Comparison of ENCODE assay signal across 22 cellular contexts in the genomic region with DNA sequence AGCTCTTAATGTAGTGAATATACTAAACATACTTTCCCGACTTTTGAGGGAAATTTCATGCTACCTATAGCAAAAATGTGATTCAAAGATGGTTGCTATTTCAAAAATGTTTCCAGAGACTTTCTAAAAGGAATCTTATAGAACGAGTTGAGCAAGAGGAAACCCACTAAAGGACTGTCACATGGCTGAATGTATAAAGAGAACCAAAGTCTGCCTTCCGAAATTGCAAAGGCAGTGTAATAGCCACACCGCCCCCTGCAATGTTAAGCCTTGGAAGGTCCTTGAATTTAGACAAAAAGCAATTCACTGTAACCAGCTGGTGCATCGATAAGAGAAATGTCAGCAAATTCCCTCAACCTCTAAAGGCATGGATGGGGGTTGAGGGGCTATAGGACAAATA.
DNase-seq lines count a peak whose midpoint lies in the region; ATAC-seq, FAIRE-seq and TF ChIP-seq lines count a peak whose summit lies in the region.
"Had no signal": no experiment of that assay in that cellular context is flagged by ENCODE, and none has a peak within 500 bp of the region (broad histone marks: within the 10 kb centered on the region; RNA-seq: fewer than 3 reads in every experiment).

No MANE protein-coding gene starts in this region.

- H2BK120ac ChIP-seq in H1 (replicated peaks; ENCODE audit: low read depth, low read length), result no peak overlapping the region
- no peak overlapping the region for H2BK120ac ChIP-seq in mesendoderm (ENCODE audit: low read depth, low read length)

- H3K4me1 ChIP-seq in HepG2 (ENCODE audit: insufficient read depth, low read length), result no peaks in the 10 kb centered on the region
- H3K4me1 ChIP-seq in right lobe of liver, result no peaks in the 10 kb centered on the region
- H3K4me1 ChIP-seq in H1 (replicated peaks in 1 of 4; ENCODE audit: control insufficient read depth in 3 of 4, insufficient read depth in 4 of 4, low read length in 3 of 4), result peaks cover 0 to 4% (median 0%) of the 10 kb centered on the region in 4 experiments; a peak in 1 of 7 replicates
- H3K4me1 ChIP-seq in mesendoderm (ENCODE audit: control insufficient read depth, low read depth, low read length), result no peaks in the 10 kb centered on the region
- H3K4me1 ChIP-seq: A549, Caco-2 had no signal

- no peak overlapping the region for H2BK20ac ChIP-seq in H1 (ENCODE audit: low read length)

- no peaks in the 10 kb centered on the region for H3K9me3 Mint-ChIP-seq in activated T-helper 2 cell treated with anti-CD3 and anti-CD28 coated beads, Interferon-gamma antibody, Interleukin-2, Interleukin-4, amounts not matched to agents 10 μg/mL and 5 μg/mL and 100 μg/mL, durations not matched to agents 14 hours and 24 hours and 36 hours
- H3K9me3 Mint-ChIP-seq: H9 had no signal

- no peaks in the 10 kb centered on the region for H3K36me3 ChIP-seq in HepG2 (replicated peaks in 1 of 2; ENCODE audit: control insufficient read depth in 1 of 2, insufficient read depth in 2 of 2, low read length in 2 of 2)
- no peaks in the 10 kb centered on the region for H3K36me3 ChIP-seq in right lobe of liver
- no peaks in the 10 kb centered on the region for H3K36me3 ChIP-seq in H1 (ENCODE audit: control insufficient read depth in 2 of 4, insufficient read depth in 4 of 4, low read length in 3 of 4)
- no peaks in the 10 kb centered on the region for H3K36me3 ChIP-seq in mesendoderm (ENCODE audit: control insufficient read depth, insufficient read depth, low read length)

- no peaks in the 10 kb centered on the region for H3K9me3 ChIP-seq in HepG2 (ENCODE audit: low read length)
- H3K9me3 ChIP-seq in right lobe of liver, result no peaks in the 10 kb centered on the region
- no peaks in the 10 kb centered on the region for H3K9me3 ChIP-seq in H1 (ENCODE audit: insufficient read depth in 2 of 2, low read depth in 1 of 2, low read length in 1 of 2)
- H3K9me3 ChIP-seq: A549, Caco-2 had no signal

- no peak overlapping the region for H3K56ac ChIP-seq in H1 (replicated peaks; ENCODE audit: insufficient read length, low read depth, low read length)
- no peak overlapping the region for H3K56ac ChIP-seq in mesendoderm (ENCODE audit: low read length)

- H3K36me3 Mint-ChIP-seq in activated T-helper 2 cell treated with anti-CD3 and anti-CD28 coated beads, Interferon-gamma antibody, Interleukin-2, Interleukin-4, amounts not matched to agents 10 μg/mL and 5 μg/mL and 100 μg/mL, durations not matched to agents 14 hours and 24 hours and 36 hours (ENCODE audit: low read depth), result no peaks in the 10 kb centered on the region

- BruUV-seq in HepG2 (replicated peaks; lab: Mats Ljungman, UMichigan), result no TSS peak

- TF ChIP-seq EP300 in HepG2 (IDR thresholded peaks at IDR 0.05; ENCODE audit: low read depth in 2 of 2, low read length in 2 of 2), result no peak
- TF ChIP-seq EP300 in HepG2 (CRISPR knock-in tag; IDR thresholded peaks at IDR 0.05; ENCODE audit: borderline replicate concordance), result no peak
- no peak for TF ChIP-seq EP300 in H1 (IDR thresholded peaks at IDR 0.05; ENCODE audit: borderline replicate concordance in 1 of 2, low read depth in 2 of 2, low read length in 2 of 2)

- no peak overlapping the region for H2BK12ac ChIP-seq in H1 (ENCODE audit: low read depth, low read length)

- H3K4me1 Mint-ChIP-seq in activated T-helper 2 cell treated with anti-CD3 and anti-CD28 coated beads, Interferon-gamma antibody, Interleukin-2, Interleukin-4, amounts not matched to agents 10 μg/mL and 5 μg/mL and 100 μg/mL, durations not matched to agents 14 hours and 24 hours and 36 hours (ENCODE audit: low read depth), result no peaks in the 10 kb centered on the region

- no peak for FAIRE-seq in HepG2 (lab: Jason Lieb, UNC)
- FAIRE-seq in H1 (lab: Jason Lieb, UNC), result peak; percentile 65
- FAIRE-seq: A549, D721Med, G401.6, GM12891, GM19239, HTR-8/SVneo had no signal

- TF ChIP-seq POLR2A in HepG2 (IDR thresholded peaks at IDR 0.05; ENCODE audit: insufficient read depth in 1 of 2, low read depth in 2 of 2, low read length in 2 of 2) (no peak), right lobe of liver (IDR thresholded peaks at IDR 0.05) (no peak), H1 (IDR thresholded peaks at IDR 0.05; ENCODE audit: control extremely low read depth in 1 of 2, low read depth in 2 of 2, low read length in 2 of 2) (no peak)

- POLR2A ChIA-PET in HepG2 (lab: Yijun Ruan, JAX) (no interaction called here), H1 (lab: Charles Lee; ENCODE audit: partially characterized antibody) (no interaction called here)

- TF ChIP-seq RAD21 in HepG2 (CRISPR knock-in tag; IDR thresholded peaks at IDR 0.05) (no peak), H1 (IDR thresholded peaks at IDR 0.05 in 1 of 2, conservative IDR thresholded peaks at IDR 0.05 in 1 of 2; ENCODE audit: low read depth in 2 of 2, low read length in 2 of 2) (no peak)

- no peak for ATAC-seq in HepG2
- no peak for ATAC-seq in right lobe of liver
- ATAC-seq in HG03095 (IDR thresholded peaks at IDR 0.05; ENCODE audit: unreplicated experiment), result no peak
- ATAC-seq: A549 had no signal

- H3K14ac ChIP-seq in H1 (ENCODE audit: insufficient read length), result no peak overlapping the region

- H3K27me3 ChIP-seq in HepG2 (ENCODE audit: control insufficient read depth in 1 of 2, insufficient read depth in 2 of 2, low read length in 2 of 2) (no peaks in the 10 kb centered on the region; a peak in 1 of 5 replicates), right lobe of liver (no peaks in the 10 kb centered on the region), H1 (replicated peaks in 1 of 4; ENCODE audit: control insufficient read depth in 3 of 4, extremely low read depth in 1 of 4, insufficient read depth in 3 of 4, low read length in 3 of 4) (no peaks in the 10 kb centered on the region), mesendoderm (ENCODE audit: insufficient read depth, low read length, poor library complexity) (no peaks in the 10 kb centered on the region)

- H4K8ac ChIP-seq in H1 (ENCODE audit: extremely low read depth, insufficient read depth, low read length) (no peak overlapping the region), mesendoderm (ENCODE audit: low read depth, low read length) (no peak overlapping the region)

- no peak overlapping the region for H2BK5ac ChIP-seq in H1 (ENCODE audit: low read depth, low read length)
- no peak overlapping the region for H2BK5ac ChIP-seq in mesendoderm (ENCODE audit: low read length)

- H3K18ac ChIP-seq in H1 (ENCODE audit: extremely low read depth, low read length) (no peak overlapping the region), mesendoderm (ENCODE audit: low read length) (no peak overlapping the region)

- no peak overlapping the region for H3K4me3 Mint-ChIP-seq in activated T-helper 2 cell treated with anti-CD3 and anti-CD28 coated beads, Interferon-gamma antibody, Interleukin-2, Interleukin-4, amounts not matched to agents 10 μg/mL and 5 μg/mL and 100 μg/mL, durations not matched to agents 14 hours and 24 hours and 36 hours (ENCODE audit: low read depth)
- H3K4me3 Mint-ChIP-seq: CD4-positive, alpha-beta T cell; H9; IgD-negative memory B cell had no signal

- H2AK5ac ChIP-seq in H1 (ENCODE audit: low read depth, low read length) (no peak overlapping the region), mesendoderm (ENCODE audit: low read length) (no peak overlapping the region)

- H2BK15ac ChIP-seq in H1 (ENCODE audit: low read length) (no peak overlapping the region), mesendoderm (replicated peaks; ENCODE audit: low read depth) (no peak overlapping the region)

- no peak overlapping the region for H4K5ac ChIP-seq in H1 (ENCODE audit: insufficient read length, low read depth, low read length)
- no peak overlapping the region for H4K5ac ChIP-seq in mesendoderm (ENCODE audit: low read length)

- no peaks in the 10 kb centered on the region for H3K23me2 ChIP-seq in H1 (ENCODE audit: low read depth, low read length)

- H3K79me1 ChIP-seq in H1 (ENCODE audit: low read depth, low read length) (no peaks in the 10 kb centered on the region), mesendoderm (ENCODE audit: low read length) (no peaks in the 10 kb centered on the region)

- DNase-seq in HepG2 (ENCODE audit: low spot score) (peak; percentile 1), right lobe of liver (no peak), H1 (ENCODE audit: low read depth in 1 of 2, low spot score in 2 of 2) (no peak), mesendoderm (peak; percentile 14), NCI-H226 (no peak)
- DNase-seq in activated T-helper 2 cell treated with anti-CD3 and anti-CD28 coated beads, Interferon-gamma antibody, Interleukin-2, Interleukin-4, amounts not matched to agents 10 μg/mL and 5 μg/mL and 100 μg/mL, durations not matched to agents 14 hours and 24 hours and 36 hours (ENCODE audit: low spot score), result no peak
- DNase-seq in activated CD4-positive, CD25-positive, alpha-beta regulatory T cell treated with anti-CD3 and anti-CD28 coated beads, Interleukin-2, amount 50 U/mL, for 72 hours, result no peak
- DNase-seq: AML-193; Caco-2; CD4-positive, alpha-beta T cell; GM23248; H9 had no signal

- no peak overlapping the region for H3K27ac Mint-ChIP-seq in activated T-helper 2 cell treated with anti-CD3 and anti-CD28 coated beads, Interferon-gamma antibody, Interleukin-2, Interleukin-4, amounts not matched to agents 10 μg/mL and 5 μg/mL and 100 μg/mL, durations not matched to agents 14 hours and 24 hours and 36 hours
- H3K27ac Mint-ChIP-seq: CD4-positive, alpha-beta T cell; H9; IgD-negative memory B cell had no signal

- no peak overlapping the region for H3K23ac ChIP-seq in H1 (ENCODE audit: insufficient read length)
- H3K23ac ChIP-seq in mesendoderm (ENCODE audit: low read length), result no peak overlapping the region

- no peaks in the 10 kb centered on the region for H4K20me1 ChIP-seq in HepG2 (ENCODE audit: insufficient read depth, low read length)
- H4K20me1 ChIP-seq in H1 (replicated peaks in 1 of 2; ENCODE audit: control insufficient read depth in 1 of 2, insufficient read depth in 2 of 2, low read length in 2 of 2), result no peaks in the 10 kb centered on the region

- H3K27me3 Mint-ChIP-seq in activated T-helper 2 cell treated with anti-CD3 and anti-CD28 coated beads, Interferon-gamma antibody, Interleukin-2, Interleukin-4, amounts not matched to agents 10 μg/mL and 5 μg/mL and 100 μg/mL, durations not matched to agents 14 hours and 24 hours and 36 hours (ENCODE audit: low read depth), result no peaks in the 10 kb centered on the region
- H3K27me3 Mint-ChIP-seq: CD4-positive, alpha-beta T cell; IgD-negative memory B cell had no signal

- CTCF ChIA-PET in HepG2 (lab: Yijun Ruan, JAX; ENCODE audit: low intra/inter-chr PET ratio, low total read pairs) (no interaction called here), H1 (lab: Charles Lee; ENCODE audit: partially characterized antibody) (interaction anchor here (1.0 to 1.9 kb wide), 2 partner anchors 12 to 14 kb away, joined by 4 to 5 read pairs; no protein-coding TSS in a partner anchor)

- H2AFZ ChIP-seq in HepG2 (ENCODE audit: low read length), result no peak overlapping the region
- H2AFZ ChIP-seq in H1 (ENCODE audit: low read length), result no peak overlapping the region
- H2AFZ ChIP-seq: GM23248 had no signal

- H3K4me2 ChIP-seq in HepG2 (ENCODE audit: low read depth, low read length), result no peak overlapping the region
- H3K4me2 ChIP-seq in H1 (ENCODE audit: insufficient read depth in 1 of 2, low read depth in 2 of 2, low read length in 2 of 2), result 0 out of 4 replicates have a peak overlapping the region, but pooled peaks of 1 of the 2 experiments have one; percentile 1
- H3K4me2 ChIP-seq in mesendoderm (ENCODE audit: low read length), result no peak overlapping the region
- H3K4me2 ChIP-seq: A549 had no signal

- H3K79me2 ChIP-seq in HepG2 (ENCODE audit: insufficient read depth, low read length), result no peaks in the 10 kb centered on the region
- H3K79me2 ChIP-seq in H1 (ENCODE audit: control insufficient read depth in 1 of 2, insufficient read depth in 2 of 2, low read length in 2 of 2), result no peaks in the 10 kb centered on the region
- no peaks in the 10 kb centered on the region for H3K79me2 ChIP-seq in mesendoderm (ENCODE audit: control insufficient read depth, insufficient read depth, low read length)

- intact Hi-C loops in HepG2 (cut with micrococcal nuclease; ENCODE audit: unreplicated experiment), result no loop called here
- intact Hi-C loops in right lobe of liver (cut with DNase I), result no loop called here
- intact Hi-C loops in activated T-helper 2 cell treated with anti-CD3 and anti-CD28 coated beads, Interferon-gamma antibody, Interleukin-2, Interleukin-4, amounts not matched to agents 10 μg/mL and 5 μg/mL and 100 μg/mL, durations not matched to agents 14 hours and 24 hours and 36 hours (cut with micrococcal nuclease), result no loop called here

- WGBS in HepG2 (ENCODE audit: low lambda C conversion rate), result 1% methylated on average over 5 of the region's 5 CpGs
- WGBS in right lobe of liver (ENCODE audit: insufficient coverage, low coverage, low lambda C conversion rate, missing lambda C conversion rate), result 33% methylated on average over 5 of the region's 5 CpGs
- WGBS in H1 (ENCODE audit: extremely low coverage in 1 of 2, insufficient coverage in 1 of 2, insufficient read length in 1 of 2, insufficient replicate concordance in 2 of 2, low coverage in 1 of 2, low lambda C conversion rate in 2 of 2, missing lambda C conversion rate in 1 of 2), 2 experiments, result 57% methylated on average over 5 of the region's 5 CpGs; no CpG with 5 or more reads in 1 of the 2 experiments
- no CpG with 5 or more reads among the region's 5 CpGs for WGBS in mesendoderm (ENCODE audit: extremely low coverage, insufficient coverage, low lambda C conversion rate)

- H3K4ac ChIP-seq in H1 (replicated peaks; ENCODE audit: insufficient read length, low read depth, low read length) (no peak overlapping the region), mesendoderm (ENCODE audit: low read depth, low read length) (no peak overlapping the region)

- TF ChIP-seq CTCF in HepG2 (CRISPR knock-in tag; IDR thresholded peaks at IDR 0.05) (no peak), right lobe of liver (IDR thresholded peaks at IDR 0.05) (no peak), H1 (IDR thresholded peaks at IDR 0.05; ENCODE audit: control extremely low read depth in 1 of 3, insufficient read depth in 1 of 3, low read depth in 1 of 3, low read length in 3 of 3) (no peak)

- in situ Hi-C loops in HepG2 (cut with HindIII; ENCODE audit: extremely low pct_ligation_motif_present, low pct_unique_long_range_greater_than_20kb), result no loop called here

- H4K91ac ChIP-seq in H1 (replicated peaks; ENCODE audit: insufficient read length, low read length), result no peak overlapping the region

- no peak overlapping the region for H3K27ac ChIP-seq in HepG2 (ENCODE audit: extremely low read length, insufficient read depth, low read length)
- H3K27ac ChIP-seq in right lobe of liver, result no peak overlapping the region
- H3K27ac ChIP-seq in H1 (ENCODE audit: low read depth, low read length), result no peak overlapping the region
- H3K27ac ChIP-seq in mesendoderm (ENCODE audit: low read depth, low read length), result no peak overlapping the region
- H3K27ac ChIP-seq: 22Rv1, A549, C4-2B, GM23248 had no signal

- H3K9ac ChIP-seq in HepG2 (ENCODE audit: insufficient read depth, low read depth, low read length) (no peak overlapping the region), H1 (replicated peaks in 1 of 4; ENCODE audit: extremely low read depth in 1 of 4, low read depth in 3 of 4, low read length in 3 of 4) (no peak overlapping the region), mesendoderm (ENCODE audit: low read length) (no peak overlapping the region)
- H3K9ac ChIP-seq: GM23248 had no signal

- no peak overlapping the region for H3K4me3 ChIP-seq in HepG2 (replicated peaks in 1 of 3; ENCODE audit: insufficient read depth in 1 of 3, low read depth in 2 of 3, low read length in 3 of 3)
- no peak overlapping the region for H3K4me3 ChIP-seq in right lobe of liver
- no peak overlapping the region for H3K4me3 ChIP-seq in H1 (ENCODE audit: extremely low read depth in 1 of 4, insufficient read depth in 2 of 4, low read depth in 3 of 4, low read length in 4 of 4)
- H3K4me3 ChIP-seq in mesendoderm (ENCODE audit: low read length), result no peak overlapping the region
- H3K4me3 ChIP-seq: A549, GM23248 had no signal

Comparison
In these comparisons a context has a peak if more than half of its experiments do, and no peak if none do; other contexts are left out.
1. DNase-seq: peak in HepG2 (single experiment) and mesendoderm (single experiment); none in right lobe of liver (0 of 3), H1 (0 of 2), NCI-H226 (single experiment), activated T-helper 2 cell treated with anti-CD3 and anti-CD28 coated beads, Interferon-gamma antibody, Interleukin-2, Interleukin-4, amounts not matched to agents 10 μg/mL and 5 μg/mL and 100 μg/mL, durations not matched to agents 14 hours and 24 hours and 36 hours (single experiment) and activated CD4-positive, CD25-positive, alpha-beta regulatory T cell treated with anti-CD3 and anti-CD28 coated beads, Interleukin-2, amount 50 U/mL, for 72 hours (single experiment).
2. Of the 41 proteins assayed by ChIP-seq in both HepG2 and H1: peak only in HepG2: none; only in H1: SP1; in both: none; in neither: 40.